13 cellular contexts compared by ENCODE assay signal in the genomic region with DNA sequence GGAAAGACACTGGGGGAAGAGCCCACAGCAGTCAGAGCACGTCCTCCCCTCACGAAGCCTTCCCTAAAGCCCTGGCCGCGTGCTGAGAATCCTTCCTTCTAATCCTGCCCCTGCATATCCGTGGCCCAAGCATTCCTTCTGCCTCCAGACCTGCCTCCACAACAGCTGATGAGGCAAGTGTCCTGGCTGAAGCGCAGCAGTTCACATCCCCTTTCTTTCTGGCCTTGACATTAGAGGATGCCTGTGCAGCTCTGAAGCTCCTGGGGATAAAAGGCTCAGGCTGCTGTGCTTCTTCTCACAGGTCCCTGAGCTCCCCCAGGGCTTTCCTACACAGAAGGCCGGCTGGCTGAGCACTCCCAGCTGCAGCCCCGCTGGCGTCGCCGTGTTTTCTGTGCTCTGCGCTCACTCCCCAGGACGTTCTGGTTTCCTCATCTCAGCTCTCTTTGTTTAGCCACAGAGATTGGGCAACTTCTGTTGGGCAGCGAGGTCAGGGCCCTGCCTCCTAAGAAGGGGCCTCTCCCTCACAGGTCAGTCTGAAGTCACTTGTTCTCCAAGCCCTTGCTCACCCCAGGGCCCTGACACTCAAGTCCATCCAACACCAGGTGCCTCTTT. TPM values are rescaled to one million over a fixed set of nuclear protein-coding genes. Genes with fewer than 3 reads are reported as not detected.
DNase-seq lines count a peak whose midpoint lies in the region; ATAC-seq and TF ChIP-seq lines count a peak whose summit lies in the region.
"Had no signal": no experiment of that assay in that cellular context is flagged by ENCODE, and none has a peak within 500 bp of the region (broad histone marks: within the 10 kb centered on the region; RNA-seq: fewer than 3 reads in every experiment).

No MANE protein-coding gene starts in this region.

- H3K27ac Mint-ChIP-seq in H9 (no peak overlapping the region), WTC11 (no peak overlapping the region)
- no peak overlapping the region for H3K27ac Mint-ChIP-seq in CD4-positive, alpha-beta memory T cell

- H3K9me3 Mint-ChIP-seq in H9 (no peaks in the 10 kb centered on the region), WTC11 (no peaks in the 10 kb centered on the region)
- peaks cover 0 to 2% (median 0%) of the 10 kb centered on the region in 8 donors for H3K9me3 Mint-ChIP-seq in CD4-positive, alpha-beta memory T cell
- H3K9me3 Mint-ChIP-seq: naive B cell had no signal

- no CpG with 5 or more reads among the region's 14 CpGs for WGBS in H9 (ENCODE audit: extremely low coverage, insufficient read length, low lambda C conversion rate)
- WGBS in psoas muscle, 3 donors: 28 to 38% (median 28%) methylated on average over 14 of the region's 14 CpGs

- peaks cover 13 to 14% of the 10 kb centered on the region in 2 experiments for H3K4me1 Mint-ChIP-seq in H9
- H3K4me1 Mint-ChIP-seq in WTC11: peaks cover 10% of the 10 kb centered on the region
- H3K4me1 Mint-ChIP-seq in CD4-positive, alpha-beta memory T cell: peaks cover 8 to 37% (median 23%) of the 10 kb centered on the region in 4 donors

- no peak overlapping the region for H4K5ac ChIP-seq in H9 (ENCODE audit: insufficient read length, low read depth, low read length)

- H3K36me3 ChIP-seq in psoas muscle (ENCODE audit: insufficient read depth in 1 of 2, low read depth in 1 of 2) (no peaks in the 10 kb centered on the region), brain microvascular endothelial cell (replicated peaks) (no peaks in the 10 kb centered on the region)
- H3K36me3 ChIP-seq in CD4-positive, alpha-beta memory T cell (ENCODE audit: insufficient read depth, low read length): no peaks in the 10 kb centered on the region
- H3K36me3 ChIP-seq: Peyer's patch had no signal

- H3K4me1 ChIP-seq in H9 (ENCODE audit: insufficient read depth, low read length) (no peaks in the 10 kb centered on the region), psoas muscle (peaks cover 59% of the 10 kb centered on the region)
- H3K4me1 ChIP-seq in CD4-positive, alpha-beta memory T cell (ENCODE audit: insufficient read depth, low read length): peaks cover 13% of the 10 kb centered on the region
- H3K4me1 ChIP-seq: Peyer's patch had no signal

- H3K23me2 ChIP-seq in H9 (ENCODE audit: insufficient read length, low read depth, low read length, poor library complexity, severe bottlenecking): no peaks in the 10 kb centered on the region

- intact Hi-C loops in left ventricle myocardium superior (cut with micrococcal nuclease) (no loop called here), psoas muscle (cut with DNase I) (loop anchor here in 1 of 2 donors (5.0 kb wide), 1 partner anchor 35 kb away; no protein-coding TSS in a partner anchor)
- intact Hi-C loops in CD4-positive, alpha-beta memory T cell (cut with micrococcal nuclease): no loop called here

- H2BK5ac ChIP-seq in H9 (ENCODE audit: insufficient read length, low read length): no peak overlapping the region

- H2BK20ac ChIP-seq in H9 (ENCODE audit: low read depth, low read length, poor library complexity, severe bottlenecking): no peak overlapping the region

- no peak overlapping the region for H3K4me2 ChIP-seq in H9 (ENCODE audit: insufficient read depth, insufficient read length, low read length)

- H3K79me2 ChIP-seq in H9 (ENCODE audit: insufficient read depth, low read length): no peaks in the 10 kb centered on the region

- no peak overlapping the region for H3K23ac ChIP-seq in H9 (ENCODE audit: insufficient read length, low read depth, low read length)

- no peak overlapping the region for H2BK120ac ChIP-seq in H9 (ENCODE audit: low read depth, low read length, poor library complexity, severe bottlenecking)

- H2AFZ ChIP-seq in H9 (ENCODE audit: low read length): no peak overlapping the region

- H3K56ac ChIP-seq in H9 (ENCODE audit: insufficient read length, low read depth, low read length): no peak overlapping the region

- no peak overlapping the region for H3K4me3 Mint-ChIP-seq in H9
- H3K4me3 Mint-ChIP-seq in WTC11: no peak overlapping the region
- no peak overlapping the region for H3K4me3 Mint-ChIP-seq in CD4-positive, alpha-beta memory T cell
- H3K4me3 Mint-ChIP-seq: naive B cell had no signal

- H2BK15ac ChIP-seq in H9 (ENCODE audit: low read depth, low read length): no peak overlapping the region

- H3K18ac ChIP-seq in H9 (ENCODE audit: insufficient read length, low read depth, low read length): no peak overlapping the region

- H3K14ac ChIP-seq in H9 (ENCODE audit: insufficient read depth, low read length): peak overlapping the region; percentile 35; the same call in 1 of the 2 replicates

- peaks cover 16% of the 10 kb centered on the region for H3K27me3 Mint-ChIP-seq in H9 (ENCODE audit: low read depth)
- H3K27me3 Mint-ChIP-seq in WTC11 (ENCODE audit: low read depth): no peaks in the 10 kb centered on the region; the same call in 1 of the 2 replicates
- no peaks in the 10 kb centered on the region for H3K27me3 Mint-ChIP-seq in CD4-positive, alpha-beta memory T cell

- no peak overlapping the region for H4K91ac ChIP-seq in H9 (ENCODE audit: insufficient read length, low read depth, low read length)

- no peak overlapping the region for H2AK5ac ChIP-seq in H9 (ENCODE audit: insufficient read length, low read length)

- no peak overlapping the region for H3T11ph ChIP-seq in H9 (ENCODE audit: low read length)

- no peak overlapping the region for H3K27ac ChIP-seq in H9 (ENCODE audit: insufficient read length, low read depth, low read length)
- H3K27ac ChIP-seq in psoas muscle: peak overlapping the region; percentile 86
- H3K27ac ChIP-seq in CD4-positive, alpha-beta memory T cell (ENCODE audit: low read depth, low read length): no peak overlapping the region
- H3K27ac ChIP-seq in brain microvascular endothelial cell: no peak overlapping the region

- H3K4me3 ChIP-seq in psoas muscle (no peak overlapping the region), brain microvascular endothelial cell (ENCODE audit: low read depth, low read length) (no peak overlapping the region)
- H3K4me3 ChIP-seq in CD4-positive, alpha-beta memory T cell (ENCODE audit: low read length in 2 of 2): no peak overlapping the region
- H3K4me3 ChIP-seq: Peyer's patch had no signal

- POLR2A ChIA-PET in WTC11 (lab: Charles Lee): no interaction called here
- POLR2A ChIA-PET in CD4-positive, alpha-beta memory T cell (lab: Charles Lee; ENCODE audit: partially characterized antibody): no interaction called here

- TF ChIP-seq CTCF in H9 (conservative IDR thresholded peaks at IDR 0.05): no peak
- no peak for TF ChIP-seq CTCF in WTC11 (IDR thresholded peaks at IDR 0.05)
- no peak for TF ChIP-seq CTCF in psoas muscle (IDR thresholded peaks at IDR 0.05)
- no peak for TF ChIP-seq CTCF in brain microvascular endothelial cell (IDR thresholded peaks at IDR 0.05; ENCODE audit: low read depth, low read length, missing control alignments)

- ATAC-seq in WTC11 (no peak), left ventricle myocardium superior (peak; percentile 63), psoas muscle (peak; percentile 43 to 54 (median 51))

- CTCF ChIA-PET in WTC11 (lab: Charles Lee): interaction anchor here (0.7 to 1.1 kb wide), 2 partner anchors 48 to 133 kb away, joined by 3 to 4 read pairs; no protein-coding TSS in a partner anchor
- CTCF ChIA-PET in CD4-positive, alpha-beta memory T cell (lab: Charles Lee; ENCODE audit: partially characterized antibody): interaction anchor here (1.2 kb wide), 1 partner anchor 197 kb away, joined by 4 read pairs; no protein-coding TSS in a partner anchor

- H3K27me3 ChIP-seq in H9 (ENCODE audit: insufficient read depth, low read length) (no peaks in the 10 kb centered on the region), psoas muscle (ENCODE audit: insufficient read depth in 3 of 3, low read length in 2 of 3) (no peaks in the 10 kb centered on the region), brain microvascular endothelial cell (replicated peaks) (no peaks in the 10 kb centered on the region)
- H3K27me3 ChIP-seq in CD4-positive, alpha-beta memory T cell (ENCODE audit: insufficient read depth, low read length): no peaks in the 10 kb centered on the region
- H3K27me3 ChIP-seq: Peyer's patch had no signal

- no peak overlapping the region for H3K4ac ChIP-seq in H9 (ENCODE audit: low read depth, low read length)

- H4K8ac ChIP-seq in H9 (replicated peaks; ENCODE audit: insufficient read length, low read depth, low read length): no peak overlapping the region

- H3K9ac ChIP-seq in H9 (ENCODE audit: extremely low read depth, insufficient read length, low read length): no peak overlapping the region

- in situ Hi-C loops in brain microvascular endothelial cell (cut with HindIII; ENCODE audit: low pct_ligation_motif_present, low sequenced_read_pairs): no loop called here

- no peak overlapping the region for H2BK12ac ChIP-seq in H9 (ENCODE audit: insufficient read length, low read depth, low read length)

- H3K36me3 Mint-ChIP-seq in H9 (ENCODE audit: insufficient read depth in 1 of 3, low read depth in 3 of 3) (no peaks in the 10 kb centered on the region), WTC11 (no peaks in the 10 kb centered on the region)
- H3K36me3 Mint-ChIP-seq in CD4-positive, alpha-beta memory T cell: no peaks in the 10 kb centered on the region
- H3K36me3 Mint-ChIP-seq: naive B cell had no signal

- DNase-seq in H9 (no peak), WTC11 (ENCODE audit: low spot score) (no peak), left ventricle myocardium superior (peak; percentile 82), psoas muscle (peak; percentile 57 to 83), GOT3 (lab: John Stamatoyannopoulos, UW) (no peak), brain microvascular endothelial cell (no peak), 8988T (no peak)
- DNase-seq in CD4-positive, alpha-beta memory T cell: no peak
- DNase-seq: activated CD4-positive, alpha-beta T cell treated with anti-CD3 and anti-CD28 coated beads for 48 hours; DMS153; naive B cell; NCI-H1092 had no signal

- H3K9me3 ChIP-seq in H9 (ENCODE audit: control insufficient read depth, low read depth, low read length): no peaks in the 10 kb centered on the region
- H3K9me3 ChIP-seq in psoas muscle: no peaks in the 10 kb centered on the region
- H3K9me3 ChIP-seq in CD4-positive, alpha-beta memory T cell (ENCODE audit: control insufficient read depth in 1 of 2, low read length in 2 of 2): no peaks in the 10 kb centered on the region
- H3K9me3 ChIP-seq: Peyer's patch had no signal

- H3K79me1 ChIP-seq in H9 (ENCODE audit: insufficient read depth, low read depth, low read length, poor library complexity, severe bottlenecking): no peaks in the 10 kb centered on the region

- no peaks in the 10 kb centered on the region for H4K20me1 ChIP-seq in H9 (ENCODE audit: control insufficient read depth, insufficient read depth, insufficient read length)

RNA-seq across cellular contexts. Expression of a gene that starts 45.8 kb away (rescaled TPM):
- total RNA-seq in H9 (2021) (0.24 and 0.77 TPM in 2 replicates), WTC11 (2021) (0.41 to 0.73 TPM (median 0.42 TPM) in 3 replicates), left ventricle myocardium superior (5.3 TPM), psoas muscle (10 to 100 TPM; 32.6 to 37.3 (median 33.0) TPM)
- 10 to 100 TPM; 11.8 to 66.6 (median 49.1) TPM for polyA plus RNA-seq in psoas muscle
- total RNA-seq in CD4-positive, alpha-beta memory T cell: 1 to 10 TPM; 3.7 to 4.5 TPM
- 10 to 100 TPM; 25.5 to 30.3 TPM for polyA plus RNA-seq in CD4-positive, alpha-beta memory T cell

Comparison
In these comparisons a context has a peak if more than half of its experiments do, and no peak if none do; other contexts are left out.
1. DNase-seq: peak in left ventricle myocardium superior (single experiment) and psoas muscle (2 of 2); none in H9 (single experiment), WTC11 (single experiment), CD4-positive, alpha-beta memory T cell (0 of 5), GOT3 (single experiment), brain microvascular endothelial cell (single experiment) and 8988T (single experiment).